22 cellular contexts compared by ENCODE assay signal in the genomic region with DNA sequence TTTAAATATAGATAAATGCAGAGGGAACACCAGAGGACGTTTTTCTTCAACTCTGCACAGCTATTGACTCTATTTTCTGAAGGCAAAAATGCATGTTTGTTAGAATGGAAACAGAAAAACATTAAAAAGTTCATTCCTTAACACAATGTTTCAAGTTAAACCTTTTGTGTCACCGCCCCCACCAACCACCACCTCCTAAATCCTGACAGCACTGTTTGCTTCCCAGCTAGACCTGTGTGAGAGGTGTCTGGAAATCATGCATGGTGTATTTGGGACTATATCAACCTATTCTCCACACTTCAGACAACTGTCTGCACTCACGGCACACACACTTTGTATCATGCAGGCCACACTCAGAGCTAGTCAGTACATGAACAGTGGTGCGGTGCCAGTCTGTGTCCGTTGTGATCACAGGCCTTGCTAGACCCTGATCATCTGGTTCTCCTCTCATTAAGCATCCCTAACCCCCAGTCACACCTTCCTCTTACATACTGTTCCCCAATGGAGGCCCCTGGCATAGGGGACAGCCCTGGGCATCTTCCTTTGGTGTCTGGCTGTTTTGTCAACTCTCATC.
A peak's percentile ranks its signal among the peaks of the same experiment; 100 is the strongest.
DNase-seq lines count a peak whose midpoint lies in the region; ATAC-seq, FAIRE-seq and TF ChIP-seq lines count a peak whose summit lies in the region.
"Had no signal": no experiment of that assay in that cellular context is flagged by ENCODE, and none has a peak within 500 bp of the region (broad histone marks: within the 10 kb centered on the region; RNA-seq: fewer than 3 reads in every experiment).

No MANE protein-coding gene starts in this region.

- no peaks in the 10 kb centered on the region for H3K9me3 ChIP-seq in RWPE2 (ENCODE audit: severe bottlenecking)
- no peaks in the 10 kb centered on the region for H3K9me3 ChIP-seq in HepG2 (ENCODE audit: low read length)
- H3K9me3 ChIP-seq: BE2C, SJSA1 had no signal

- H3K9me3 Mint-ChIP-seq in activated naive CD4-positive, alpha-beta T cell treated with anti-CD3 and anti-CD28 coated beads, Interleukin-2, amount 50 U/mL, for 72 hours = peaks cover 0 to 8% of the 10 kb centered on the region in 2 donors
- no peaks in the 10 kb centered on the region for H3K9me3 Mint-ChIP-seq in stimulated activated naive CD8-positive, alpha-beta T cell treated with anti-CD3 and anti-CD28 coated beads, Interleukin-15, Interleukin-2, amounts not matched to agents 100 ng/mL and 50 ng/mL, for 24 hours

- in situ Hi-C loops in HepG2 (cut with HindIII; ENCODE audit: extremely low pct_ligation_motif_present, low pct_unique_long_range_greater_than_20kb) (no loop called here), brain microvascular endothelial cell (cut with HindIII; ENCODE audit: low pct_ligation_motif_present, low sequenced_read_pairs) (no loop called here)

- no peaks in the 10 kb centered on the region for H3K27me3 Mint-ChIP-seq in stimulated activated naive CD8-positive, alpha-beta T cell treated with anti-CD3 and anti-CD28 coated beads, Interleukin-15, Interleukin-2, amounts not matched to agents 100 ng/mL and 50 ng/mL, for 24 hours
- H3K27me3 Mint-ChIP-seq: CD4-positive, CD25-positive, alpha-beta regulatory T cell had no signal

- TF ChIP-seq RAD21 in HepG2 (CRISPR knock-in tag; IDR thresholded peaks at IDR 0.05) = no peak

- peaks cover 0 to 7% of the 10 kb centered on the region in 2 donors for H3K36me3 Mint-ChIP-seq in activated naive CD4-positive, alpha-beta T cell treated with anti-CD3 and anti-CD28 coated beads, Interleukin-2, amount 50 U/mL, for 72 hours
- peaks cover 36% of the 10 kb centered on the region for H3K36me3 Mint-ChIP-seq in stimulated activated naive CD8-positive, alpha-beta T cell treated with anti-CD3 and anti-CD28 coated beads, Interleukin-15, Interleukin-2, amounts not matched to agents 100 ng/mL and 50 ng/mL, for 24 hours (ENCODE audit: low read depth)

- POLR2A ChIA-PET in HepG2 (lab: Yijun Ruan, JAX) = no interaction called here

- 0 out of 4 replicates have a peak, but pooled peaks of 1 of the 2 experiments have one; percentile 38 for TF ChIP-seq POLR2A in HepG2 (IDR thresholded peaks at IDR 0.05; ENCODE audit: insufficient read depth in 1 of 2, low read depth in 2 of 2, low read length in 2 of 2)

- WGBS in HepG2 (ENCODE audit: low lambda C conversion rate) = 94% methylated on average over 5 of the region's 5 CpGs

- H3K4me1 Mint-ChIP-seq in stimulated activated naive CD8-positive, alpha-beta T cell treated with anti-CD3 and anti-CD28 coated beads, Interleukin-15, Interleukin-2, amounts not matched to agents 100 ng/mL and 50 ng/mL, for 24 hours (ENCODE audit: low read depth) = no peaks in the 10 kb centered on the region

- H3K79me2 ChIP-seq in HepG2 (ENCODE audit: insufficient read depth, low read length) = no peaks in the 10 kb centered on the region

- intact Hi-C loops in HepG2 (cut with micrococcal nuclease; ENCODE audit: unreplicated experiment) = no loop called here

- H3K9ac ChIP-seq in HepG2 (ENCODE audit: insufficient read depth, low read depth, low read length) = no peak overlapping the region

- TF ChIP-seq CTCF in RWPE2 (IDR thresholded peaks at IDR 0.05; ENCODE audit: poor library complexity, severe bottlenecking) (no peak), HepG2 (CRISPR knock-in tag; IDR thresholded peaks at IDR 0.05) (no peak), brain microvascular endothelial cell (IDR thresholded peaks at IDR 0.05; ENCODE audit: low read depth, low read length, missing control alignments) (no peak)

- TF ChIP-seq EP300 in HepG2 (IDR thresholded peaks at IDR 0.05; ENCODE audit: low read depth in 2 of 2, low read length in 2 of 2) (no peak), HepG2 (CRISPR knock-in tag; IDR thresholded peaks at IDR 0.05; ENCODE audit: borderline replicate concordance) (no peak)

- BruUV-seq in HepG2 (replicated peaks; lab: Mats Ljungman, UMichigan) = no TSS peak

- peaks cover 7% of the 10 kb centered on the region for H3K36me3 ChIP-seq in RWPE2 (ENCODE audit: low read depth)
- H3K36me3 ChIP-seq in HepG2 (replicated peaks in 1 of 2; ENCODE audit: control insufficient read depth in 1 of 2, insufficient read depth in 2 of 2, low read length in 2 of 2) = peaks cover 0 to 5% of the 10 kb centered on the region in 2 experiments; a peak in 1 of 5 replicates
- H3K36me3 ChIP-seq in brain microvascular endothelial cell (replicated peaks) = no peaks in the 10 kb centered on the region
- H3K36me3 ChIP-seq: BE2C had no signal

- no peak overlapping the region for H3K4me3 Mint-ChIP-seq in stimulated activated naive CD8-positive, alpha-beta T cell treated with anti-CD3 and anti-CD28 coated beads, Interleukin-15, Interleukin-2, amounts not matched to agents 100 ng/mL and 50 ng/mL, for 24 hours
- H3K4me3 Mint-ChIP-seq: CD4-positive, CD25-positive, alpha-beta regulatory T cell had no signal

- H3K4me3 ChIP-seq in RWPE2 (ENCODE audit: severe bottlenecking) (no peak overlapping the region), HepG2 (replicated peaks in 1 of 3; ENCODE audit: insufficient read depth in 1 of 3, low read depth in 2 of 3, low read length in 3 of 3) (no peak overlapping the region), brain microvascular endothelial cell (ENCODE audit: low read depth, low read length) (no peak overlapping the region)
- H3K4me3 ChIP-seq: SJSA1 had no signal

- H3K4me1 ChIP-seq in RWPE2 (ENCODE audit: insufficient read depth, poor library complexity, severe bottlenecking) = no peaks in the 10 kb centered on the region
- no peaks in the 10 kb centered on the region for H3K4me1 ChIP-seq in HepG2 (ENCODE audit: insufficient read depth, low read length)
- H3K4me1 ChIP-seq: BE2C had no signal

- CTCF ChIA-PET in HepG2 (lab: Yijun Ruan, JAX; ENCODE audit: low intra/inter-chr PET ratio, low total read pairs) = no interaction called here

- no peak for ATAC-seq in activated naive CD4-positive, alpha-beta T cell treated with anti-CD3 and anti-CD28 coated beads, Interleukin-2, amount 50 U/mL, for 72 hours
- ATAC-seq in RWPE2 (ENCODE audit: low read depth) (0 out of 3 replicates have a peak, but pooled peaks have one; percentile 11), HepG2 (no peak), HG03280 (IDR thresholded peaks at IDR 0.05; ENCODE audit: unreplicated experiment) (no peak)
- ATAC-seq: PC-3 had no signal

- no peak overlapping the region for H2AFZ ChIP-seq in HepG2 (ENCODE audit: low read length)

- H3K4me2 ChIP-seq in HepG2 (ENCODE audit: low read depth, low read length) = no peak overlapping the region

- DNase-seq in activated naive CD4-positive, alpha-beta T cell treated with anti-CD3 and anti-CD28 coated beads, Interleukin-2, amount 50 U/mL, for 72 hours (ENCODE audit: low spot score in 2 of 2) = no peak
- no peak for DNase-seq in activated naive CD4-positive, alpha-beta T cell treated with anti-CD3 and anti-CD28 coated beads, Interleukin-2, amount 50 U/mL, for 16 hours
- DNase-seq in RWPE2 (ENCODE audit: low spot score) (no peak), HepG2 (ENCODE audit: low spot score) (no peak), brain microvascular endothelial cell (no peak), SIG-M5 treated with dmso at 0.1 percent for 504 hours (lab: John Stamatoyannopoulos, UW; ENCODE audit: unreplicated experiment) (no peak)
- DNase-seq: BE2C; CD4-positive, CD25-positive, alpha-beta regulatory T cell; H7; MM.1S; NCI-H1092; NCI-H1436 treated with DMSO at 0.1 percent for 48 hours; NCI-H2029; NCI-H345; NCI-H524 treated with DMSO at 0.1 percent for 48 hours; PC-3 had no signal

- H3K27me3 ChIP-seq in RWPE2 (ENCODE audit: insufficient read depth, poor library complexity, severe bottlenecking) (no peaks in the 10 kb centered on the region), HepG2 (ENCODE audit: control insufficient read depth in 1 of 2, insufficient read depth in 2 of 2, low read length in 2 of 2) (no peaks in the 10 kb centered on the region), brain microvascular endothelial cell (replicated peaks) (no peaks in the 10 kb centered on the region)
- H3K27me3 ChIP-seq: BE2C, SJSA1 had no signal

- peak overlapping the region; percentile 23 to 86 for H3K27ac Mint-ChIP-seq in activated naive CD4-positive, alpha-beta T cell treated with anti-CD3 and anti-CD28 coated beads, Interleukin-2, amount 50 U/mL, for 72 hours
- peak overlapping the region; percentile 33 for H3K27ac Mint-ChIP-seq in stimulated activated naive CD8-positive, alpha-beta T cell treated with anti-CD3 and anti-CD28 coated beads, Interleukin-15, Interleukin-2, amounts not matched to agents 100 ng/mL and 50 ng/mL, for 24 hours

- FAIRE-seq in HepG2 (lab: Jason Lieb, UNC) = no peak
- FAIRE-seq: D721Med, HTR-8/SVneo had no signal

- H3K27ac ChIP-seq in RWPE2 (ENCODE audit: poor library complexity, severe bottlenecking) (no peak overlapping the region), HepG2 (ENCODE audit: extremely low read length, insufficient read depth, low read length) (no peak overlapping the region), brain microvascular endothelial cell (no peak overlapping the region)
- H3K27ac ChIP-seq: RWPE1, SJSA1 had no signal

- no peaks in the 10 kb centered on the region; the same call in 1 of the 2 replicates for H4K20me1 ChIP-seq in HepG2 (ENCODE audit: insufficient read depth, low read length)

TF ChIP-seq in HepG2, 621 proteins besides CTCF, POLR2A, EP300 and RAD21:
- TF ChIP-seq ZNF292 (CRISPR knock-in tag; IDR thresholded peaks at IDR 0.05; ENCODE audit: borderline replicate concordance, low read depth) (no peak), RBM22 (optimal IDR thresholded peaks at IDR 0.05; ENCODE audit: low read length) (peak; percentile 93)
